ENCODE assay signal across 1 cellular context in genomic region chr12:47778842-47779241, GRCh38.
TF ChIP-seq lines count a peak whose summit lies in the region.

No MANE protein-coding gene starts in this region.

TF ChIP-seq in endothelial cell of umbilical vein, 7 proteins besides CTCF, POLR2A, EP300 and RAD21 (continued from another document):
- no peak for TF ChIP-seq POLR2AphosphoS5 (IDR thresholded peaks at IDR 0.05; ENCODE audit: insufficient read depth, low read depth, low read length)
